ENCODE assay signal across 19 cellular contexts in genomic region chr18:23570912-23571504, GRCh38. TPM values are rescaled to one million over a fixed set of nuclear protein-coding genes. Genes with fewer than 3 reads are reported as not detected.
DNase-seq lines count a peak whose midpoint lies in the region; ATAC-seq, FAIRE-seq and TF ChIP-seq lines count a peak whose summit lies in the region.
"Had no signal": no experiment of that assay in that cellular context is flagged by ENCODE, and none has a peak within 500 bp of the region (broad histone marks: within the 10 kb centered on the region; RNA-seq: fewer than 3 reads in every experiment).

No MANE protein-coding gene starts in this region.

- no peak overlapping the region for H3K4me3 ChIP-seq in naive thymus-derived CD4-positive, alpha-beta T cell (ENCODE audit: low read length)
- no peak overlapping the region for H3K4me3 ChIP-seq in upper lobe of right lung
- H3K4me3 ChIP-seq in kidney (ENCODE audit: low read length in 2 of 2) = no peak overlapping the region
- H3K4me3 ChIP-seq: BLaER1 treated with 17β-estradiol and CSF1 and Interleukin-3, amounts not matched to agents 10 nM and 100 nM; GM23248 had no signal

- H3K4me1 ChIP-seq in naive thymus-derived CD4-positive, alpha-beta T cell (ENCODE audit: control insufficient read depth in 2 of 2, insufficient read depth in 2 of 2, low read length in 2 of 2) = peaks cover 17 to 57% of the 10 kb centered on the region in 2 donors
- H3K4me1 ChIP-seq in upper lobe of right lung = peaks cover 30% of the 10 kb centered on the region
- H3K4me1 ChIP-seq in kidney (ENCODE audit: control insufficient read depth in 1 of 2, insufficient read depth in 1 of 2, low read depth in 1 of 2, low read length in 2 of 2) = peaks cover 0 to 6% of the 10 kb centered on the region in 2 donors

- H3K4me3 Mint-ChIP-seq in activated T-cell treated with anti-CD3 and anti-CD28 coated beads, Interleukin-2, amount 50 U/mL, for 72 hours = no peak overlapping the region
- peak overlapping the region; percentile 52 for H3K4me3 Mint-ChIP-seq in central memory CD8-positive, alpha-beta T cell
- H3K4me3 Mint-ChIP-seq in naive thymus-derived CD4-positive, alpha-beta T cell = peak overlapping the region in 1 of 10 donors; percentile 49
- no peak overlapping the region for H3K4me3 Mint-ChIP-seq in activated T-helper 17 cell treated with anti-CD3 and anti-CD28 coated beads, Interleukin-2, amount 50 U/mL, for 72 hours

- no peak for ATAC-seq in activated T-cell treated with anti-CD3 and anti-CD28 coated beads, Interleukin-2, amount 50 U/mL, for 72 hours (replicated peaks in 1 of 2)
- peak; percentile 87 for ATAC-seq in central memory CD8-positive, alpha-beta T cell (replicated peaks; ENCODE audit: extremely low read depth, poor library complexity, severe bottlenecking)
- peak; percentile 74 for ATAC-seq in naive thymus-derived CD4-positive, alpha-beta T cell
- ATAC-seq in upper lobe of right lung = peak; percentile 17
- no peak for ATAC-seq in activated T-helper 17 cell treated with anti-CD3 and anti-CD28 coated beads, Interleukin-2, amount 50 U/mL, for 72 hours (replicated peaks)

- FAIRE-seq in kidney (lab: Jason Lieb, UNC) = no peak
- FAIRE-seq: A204.1, GM12892 had no signal

- no peak overlapping the region for H3K9ac ChIP-seq in kidney (ENCODE audit: low read length in 2 of 2)
- H3K9ac ChIP-seq: BLaER1 treated with 17β-estradiol and CSF1 and Interleukin-3, amounts not matched to agents 10 nM and 100 nM; GM23248 had no signal

- no peaks in the 10 kb centered on the region for H3K27me3 ChIP-seq in naive thymus-derived CD4-positive, alpha-beta T cell (ENCODE audit: control insufficient read depth in 2 of 2, insufficient read depth in 2 of 2, low read length in 2 of 2)
- no peaks in the 10 kb centered on the region for H3K27me3 ChIP-seq in upper lobe of right lung

- TF ChIP-seq CTCF in upper lobe of right lung (IDR thresholded peaks at IDR 0.05) = no peak
- TF ChIP-seq CTCF in kidney (IDR thresholded peaks at IDR 0.05; ENCODE audit: borderline replicate concordance, extremely low read depth, insufficient read depth) = no peak

- CTCF ChIA-PET in naive thymus-derived CD4-positive, alpha-beta T cell (lab: Charles Lee) = interaction anchor here (1.3 kb wide), 1 partner anchor 18 kb away, joined by 3 read pairs; no protein-coding TSS in a partner anchor

- H3K9me3 Mint-ChIP-seq in activated T-cell treated with anti-CD3 and anti-CD28 coated beads, Interleukin-2, amount 50 U/mL, for 72 hours = no peaks in the 10 kb centered on the region
- no peaks in the 10 kb centered on the region for H3K9me3 Mint-ChIP-seq in central memory CD8-positive, alpha-beta T cell
- H3K9me3 Mint-ChIP-seq in naive thymus-derived CD4-positive, alpha-beta T cell = peaks cover 0 to 1% (median 0%) of the 10 kb centered on the region in 11 donors
- no peaks in the 10 kb centered on the region for H3K9me3 Mint-ChIP-seq in activated T-helper 17 cell treated with anti-CD3 and anti-CD28 coated beads, Interleukin-2, amount 50 U/mL, for 72 hours

- DNase-seq in activated T-cell treated with anti-CD3 and anti-CD28 coated beads, Interleukin-2, amount 50 U/mL, for 72 hours = no peak
- DNase-seq in activated T-cell treated with anti-CD3 and anti-CD28 coated beads for 4 hours = no peak
- DNase-seq in central memory CD8-positive, alpha-beta T cell (ENCODE audit: low spot score in 2 of 2) = peak in 1 of 2 donors; percentile 34
- DNase-seq in naive thymus-derived CD4-positive, alpha-beta T cell = no peak
- DNase-seq in upper lobe of right lung = no peak
- no peak for DNase-seq in kidney
- no peak for DNase-seq in NK-92 treated with Interleukin-12 subunit alpha and Interleukin-12 subunit beta, amount 100 ng/mL, for 24 hours (lab: John Stamatoyannopoulos, UW)
- DNase-seq: COR-L47, GM23248, HCEC 1CT, MV-4-11, NCI-H1417 treated with DMSO at 0.1 percent for 48 hours, NCI-H1930, NCI-H69, OCI-M1 had no signal

- H3K9me3 ChIP-seq in naive thymus-derived CD4-positive, alpha-beta T cell (ENCODE audit: control insufficient read depth in 2 of 3, low read length in 3 of 3) = no peaks in the 10 kb centered on the region
- no peaks in the 10 kb centered on the region for H3K9me3 ChIP-seq in upper lobe of right lung
- H3K9me3 ChIP-seq in kidney (ENCODE audit: control insufficient read depth in 1 of 2, low read length in 2 of 2) = no peaks in the 10 kb centered on the region
- H3K9me3 ChIP-seq: BLaER1 treated with 17β-estradiol and CSF1 and Interleukin-3, amounts not matched to agents 10 nM and 100 nM had no signal

- peaks cover 0 to 33% (median 22%) of the 10 kb centered on the region in 3 experiments for H3K36me3 ChIP-seq in naive thymus-derived CD4-positive, alpha-beta T cell (ENCODE audit: control insufficient read depth in 2 of 3, insufficient read depth in 3 of 3, low read length in 3 of 3)
- H3K36me3 ChIP-seq in upper lobe of right lung = peaks cover 80% of the 10 kb centered on the region
- peaks cover 13 to 19% of the 10 kb centered on the region in 2 donors for H3K36me3 ChIP-seq in kidney (ENCODE audit: control insufficient read depth in 1 of 2, insufficient read depth in 2 of 2, low read length in 2 of 2)

- intact Hi-C loops in naive thymus-derived CD4-positive, alpha-beta T cell (cut with micrococcal nuclease) = no loop called here
- intact Hi-C loops in upper lobe of right lung (cut with DNase I) = no loop called here
- intact Hi-C loops in kidney (cut with DNase I) = no loop called here

- H3K27me3 Mint-ChIP-seq in activated T-cell treated with anti-CD3 and anti-CD28 coated beads, Interleukin-2, amount 50 U/mL, for 72 hours (ENCODE audit: low read depth) = no peaks in the 10 kb centered on the region
- no peaks in the 10 kb centered on the region for H3K27me3 Mint-ChIP-seq in central memory CD8-positive, alpha-beta T cell
- no peaks in the 10 kb centered on the region for H3K27me3 Mint-ChIP-seq in naive thymus-derived CD4-positive, alpha-beta T cell
- no peaks in the 10 kb centered on the region for H3K27me3 Mint-ChIP-seq in activated T-helper 17 cell treated with anti-CD3 and anti-CD28 coated beads, Interleukin-2, amount 50 U/mL, for 72 hours

- POLR2A ChIA-PET in naive thymus-derived CD4-positive, alpha-beta T cell (lab: Charles Lee) = no interaction called here

- H3K4me1 Mint-ChIP-seq in activated T-cell treated with anti-CD3 and anti-CD28 coated beads, Interleukin-2, amount 50 U/mL, for 72 hours (ENCODE audit: low read depth) = peaks cover 27% of the 10 kb centered on the region
- peaks cover 50% of the 10 kb centered on the region for H3K4me1 Mint-ChIP-seq in central memory CD8-positive, alpha-beta T cell
- H3K4me1 Mint-ChIP-seq in naive thymus-derived CD4-positive, alpha-beta T cell = peaks cover 18 to 45% (median 32%) of the 10 kb centered on the region in 7 donors
- H3K4me1 Mint-ChIP-seq in activated T-helper 17 cell treated with anti-CD3 and anti-CD28 coated beads, Interleukin-2, amount 50 U/mL, for 72 hours = peaks cover 23% of the 10 kb centered on the region

- peaks cover 12 to 15% of the 10 kb centered on the region in 2 donors for H3K36me3 Mint-ChIP-seq in activated T-cell treated with anti-CD3 and anti-CD28 coated beads, Interleukin-2, amount 50 U/mL, for 72 hours (ENCODE audit: insufficient read depth in 2 of 2)
- peaks cover 26% of the 10 kb centered on the region for H3K36me3 Mint-ChIP-seq in central memory CD8-positive, alpha-beta T cell (ENCODE audit: insufficient read depth)
- H3K36me3 Mint-ChIP-seq in naive thymus-derived CD4-positive, alpha-beta T cell = peaks cover 19 to 48% (median 27%) of the 10 kb centered on the region in 5 donors
- peaks cover 84% of the 10 kb centered on the region for H3K36me3 Mint-ChIP-seq in activated T-helper 17 cell treated with anti-CD3 and anti-CD28 coated beads, Interleukin-2, amount 50 U/mL, for 72 hours (ENCODE audit: low read depth)

- peak overlapping the region; percentile 80 for H3K27ac Mint-ChIP-seq in activated T-cell treated with anti-CD3 and anti-CD28 coated beads, Interleukin-2, amount 50 U/mL, for 72 hours
- H3K27ac Mint-ChIP-seq in central memory CD8-positive, alpha-beta T cell (ENCODE audit: low read depth) = peak overlapping the region; percentile 91
- H3K27ac Mint-ChIP-seq in naive thymus-derived CD4-positive, alpha-beta T cell = peak overlapping the region in 1 of 9 donors; percentile 18
- no peak overlapping the region for H3K27ac Mint-ChIP-seq in activated T-helper 17 cell treated with anti-CD3 and anti-CD28 coated beads, Interleukin-2, amount 50 U/mL, for 72 hours

- H3K27ac ChIP-seq in naive thymus-derived CD4-positive, alpha-beta T cell (ENCODE audit: low read depth, low read length) = no peak overlapping the region
- H3K27ac ChIP-seq in upper lobe of right lung (no peak overlapping the region), kidney (ENCODE audit: low read depth in 2 of 2, low read length in 2 of 2) (no peak overlapping the region)
- H3K27ac ChIP-seq: BLaER1 treated with 17β-estradiol and CSF1 and Interleukin-3, amounts not matched to agents 10 nM and 100 nM; GM23248 had no signal

RNA-seq across cellular contexts. Expression of gene NPC1, which starts 15.3 kb away (rescaled TPM):
- 10 to 100 TPM; 29.3 to 32.4 TPM for total RNA-seq in activated T-cell treated with anti-CD3 and anti-CD28 coated beads, Interleukin-2, amount 50 U/mL, for 72 hours
- 10 to 100 TPM; 29.2 to 49.3 (median 31.4) TPM for total RNA-seq in naive thymus-derived CD4-positive, alpha-beta T cell
- 1 to 10 TPM; 4.6 to 9.7 TPM for polyA plus RNA-seq in naive thymus-derived CD4-positive, alpha-beta T cell
- total RNA-seq in upper lobe of right lung (143 TPM), kidney (50.2 TPM)
- 10 to 100 TPM; 39.6 to 49.3 TPM for total RNA-seq in activated T-helper 17 cell treated with anti-CD3 and anti-CD28 coated beads, Interleukin-2, amount 50 U/mL, for 72 hours
- polyA plus RNA-seq in kidney (ENCODE audit: insufficient read depth, low read depth, low replicate concordance) = 16.0 TPM

Comparison
In these comparisons a context has a peak if more than half of its experiments do, and no peak if none do; other contexts are left out.
1. ATAC-seq: peak in central memory CD8-positive, alpha-beta T cell (single experiment), naive thymus-derived CD4-positive, alpha-beta T cell (single experiment) and upper lobe of right lung (single experiment); none in activated T-cell treated with anti-CD3 and anti-CD28 coated beads, Interleukin-2, amount 50 U/mL, for 72 hours (0 of 2) and activated T-helper 17 cell treated with anti-CD3 and anti-CD28 coated beads, Interleukin-2, amount 50 U/mL, for 72 hours (single experiment).